ENCODE assay signal across 13 cellular contexts in genomic region chr2:236663267-236663666, GRCh38.
DNase-seq lines count a peak whose midpoint lies in the region; ATAC-seq and TF ChIP-seq lines count a peak whose summit lies in the region.
"Had no signal": no experiment of that assay in that cellular context is flagged by ENCODE, and none has a peak within 500 bp of the region (broad histone marks: within the 10 kb centered on the region; RNA-seq: fewer than 3 reads in every experiment).

No MANE protein-coding gene starts in this region.

- no peak for ATAC-seq in CD8-positive, alpha-beta T cell

- peaks cover 24% of the 10 kb centered on the region for H3K27me3 Mint-ChIP-seq in CD8-positive, alpha-beta T cell (ENCODE audit: low read depth)

- no peaks in the 10 kb centered on the region for H4K20me1 ChIP-seq in fibroblast of lung (ENCODE audit: control insufficient read depth, extremely low read depth, insufficient read depth, low read length)

- H3K27me3 ChIP-seq in fibroblast of lung (ENCODE audit: control insufficient read depth, insufficient read depth, low read length) (no peaks in the 10 kb centered on the region), muscle layer of duodenum (ENCODE audit: low read depth, low read length) (no peaks in the 10 kb centered on the region), tibial nerve (no peaks in the 10 kb centered on the region)
- H3K27me3 ChIP-seq in CD8-positive, alpha-beta T cell (ENCODE audit: insufficient read depth, low read length), result no peaks in the 10 kb centered on the region

- TF ChIP-seq EP300 in tibial nerve (IDR thresholded peaks at IDR 0.05), result no peak

- no peaks in the 10 kb centered on the region for H3K36me3 ChIP-seq in fibroblast of lung (ENCODE audit: control insufficient read depth, insufficient read depth, low read length)
- no peaks in the 10 kb centered on the region for H3K36me3 ChIP-seq in muscle layer of duodenum (ENCODE audit: control insufficient read depth in 1 of 2, insufficient read depth in 2 of 2, low read length in 2 of 2)
- no peaks in the 10 kb centered on the region for H3K36me3 ChIP-seq in tibial nerve
- no peaks in the 10 kb centered on the region for H3K36me3 ChIP-seq in CD8-positive, alpha-beta T cell (ENCODE audit: insufficient read depth, low read length)

- H3K36me3 Mint-ChIP-seq in CD8-positive, alpha-beta T cell, result no peaks in the 10 kb centered on the region
- H3K36me3 Mint-ChIP-seq: activated naive CD8-positive, alpha-beta T cell treated with anti-CD3 and anti-CD28 coated beads, Interleukin-2, amount 10 ng/mL, durations not matched to agents 7 days and 5 days had no signal

- no peak overlapping the region for H3K27ac Mint-ChIP-seq in CD8-positive, alpha-beta T cell
- H3K27ac Mint-ChIP-seq: activated CD4-positive, alpha-beta memory T cell treated with anti-CD3 and anti-CD28 coated beads, Interleukin-2, amount 10 ng/mL, durations not matched to agents 7 days and 5 days; activated naive CD8-positive, alpha-beta T cell treated with anti-CD3 and anti-CD28 coated beads, Interleukin-2, amount 10 ng/mL, durations not matched to agents 7 days and 5 days; progenitor cell of endocrine pancreas had no signal

- H3K79me2 ChIP-seq in fibroblast of lung (ENCODE audit: control insufficient read depth, insufficient read depth, low read length), result no peaks in the 10 kb centered on the region

- TF ChIP-seq POLR2A in tibial nerve (IDR thresholded peaks at IDR 0.05), result no peak

- H3K9me3 ChIP-seq in fibroblast of lung (ENCODE audit: control insufficient read depth, insufficient read depth, low read depth, low read length) (no peaks in the 10 kb centered on the region), muscle layer of duodenum (ENCODE audit: control insufficient read depth in 1 of 2, low read length in 2 of 2) (peaks cover 0 to 6% of the 10 kb centered on the region in 2 donors), tibial nerve (peaks cover 0 to 7% (median 2%) of the 10 kb centered on the region in 4 donors)
- H3K9me3 ChIP-seq in CD8-positive, alpha-beta T cell (ENCODE audit: low read length), result no peaks in the 10 kb centered on the region

- H3K4me2 ChIP-seq in fibroblast of lung (ENCODE audit: extremely low read depth, insufficient read depth, low read length), result peak overlapping the region; percentile 76

- H3K4me3 ChIP-seq in fibroblast of lung (replicated peaks in 1 of 4; ENCODE audit: control extremely low read depth in 1 of 4, insufficient read depth in 1 of 4, low read depth in 3 of 4, low read length in 4 of 4), result peak overlapping the region in 1 of 4 experiments; percentile 9
- H3K4me3 ChIP-seq in muscle layer of duodenum (ENCODE audit: low read depth in 1 of 2, low read length in 2 of 2), result peak overlapping the region in 1 of 2 donors; percentile 17
- peak overlapping the region in 2 of 4 donors; percentile 1 to 16 for H3K4me3 ChIP-seq in tibial nerve
- H3K4me3 ChIP-seq in CD8-positive, alpha-beta T cell (ENCODE audit: low read depth, low read length), result no peak overlapping the region
- H3K4me3 ChIP-seq: dorsolateral prefrontal cortex had no signal

- POLR2A ChIA-PET in CD8-positive, alpha-beta T cell (lab: Charles Lee), result no interaction called here

- H2AFZ ChIP-seq in fibroblast of lung (ENCODE audit: low read length), result no peak overlapping the region

- H3K4me1 Mint-ChIP-seq in CD8-positive, alpha-beta T cell (ENCODE audit: low read depth), result no peaks in the 10 kb centered on the region
- H3K4me1 Mint-ChIP-seq: activated CD4-positive, alpha-beta memory T cell treated with anti-CD3 and anti-CD28 coated beads, Interleukin-2, amount 10 ng/mL, durations not matched to agents 7 days and 5 days; activated naive CD8-positive, alpha-beta T cell treated with anti-CD3 and anti-CD28 coated beads, Interleukin-2, amount 10 ng/mL, durations not matched to agents 7 days and 5 days had no signal

- H3K9ac ChIP-seq in fibroblast of lung (ENCODE audit: insufficient read depth, low read length), result no peak overlapping the region

- 18 to 19% methylated on average over 6 of the region's 6 CpGs for WGBS in tibial nerve, 2 donors

- H3K27ac ChIP-seq in fibroblast of lung (ENCODE audit: insufficient read depth, low read length), result peak overlapping the region; percentile 64
- peak overlapping the region; percentile 17 for H3K27ac ChIP-seq in muscle layer of duodenum (ENCODE audit: low read length)
- H3K27ac ChIP-seq in tibial nerve, result peak overlapping the region; percentile 60 to 90 (median 79)
- no peak overlapping the region for H3K27ac ChIP-seq in CD8-positive, alpha-beta T cell (ENCODE audit: low read depth, low read length)

- DNase-seq in RPMI7951 (ENCODE audit: low read depth), result peak; percentile 65
- peak; percentile 40 to 81 for DNase-seq in fibroblast of lung (ENCODE audit: low read depth in 2 of 2)
- DNase-seq in tibial nerve (ENCODE audit: low spot score in 2 of 2), result peak; percentile 49 to 76
- no peak for DNase-seq in C1 segment of cervical spinal cord (lab: John Stamatoyannopoulos, UW)
- no peak for DNase-seq in activated CD4-positive, alpha-beta T cell treated with anti-CD3 and anti-CD28 coated beads for 4 hours
- DNase-seq in CD8-positive, alpha-beta T cell, result no peak
- no peak for DNase-seq in NCI-H774 (lab: John Stamatoyannopoulos, UW)
- DNase-seq: activated CD4-positive, alpha-beta memory T cell treated with anti-CD3 and anti-CD28 coated beads, Interleukin-2, amount 10 ng/mL, durations not matched to agents 7 days and 5 days; activated naive CD8-positive, alpha-beta T cell treated with anti-CD3 and anti-CD28 coated beads, Interleukin-2, amount 10 ng/mL, durations not matched to agents 7 days and 5 days; dorsolateral prefrontal cortex; NCI-H2171 treated with DMSO at 0.1 percent for 48 hours had no signal

- CTCF ChIA-PET in CD8-positive, alpha-beta T cell (lab: Charles Lee), result no interaction called here

- H3K4me3 Mint-ChIP-seq in CD8-positive, alpha-beta T cell, result no peak overlapping the region
- H3K4me3 Mint-ChIP-seq: activated CD4-positive, alpha-beta memory T cell treated with anti-CD3 and anti-CD28 coated beads, Interleukin-2, amount 10 ng/mL, durations not matched to agents 7 days and 5 days; activated naive CD8-positive, alpha-beta T cell treated with anti-CD3 and anti-CD28 coated beads, Interleukin-2, amount 10 ng/mL, durations not matched to agents 7 days and 5 days had no signal

- intact Hi-C loops in CD8-positive, alpha-beta T cell (cut with DNase I, micrococcal nuclease), result no loop called here

- TF ChIP-seq CTCF in fibroblast of lung (conservative IDR thresholded peaks at IDR 0.05 in 1 of 2, IDR thresholded peaks at IDR 0.05 in 1 of 2; ENCODE audit: low read depth in 1 of 2, low read length in 2 of 2), result no peak
- TF ChIP-seq CTCF in tibial nerve (IDR thresholded peaks at IDR 0.05), result no peak
- no peak for TF ChIP-seq CTCF in CD8-positive, alpha-beta T cell (IDR thresholded peaks at IDR 0.05)

- no peaks in the 10 kb centered on the region for H3K9me3 Mint-ChIP-seq in CD8-positive, alpha-beta T cell
- H3K9me3 Mint-ChIP-seq: activated CD4-positive, alpha-beta memory T cell treated with anti-CD3 and anti-CD28 coated beads, Interleukin-2, amount 10 ng/mL, durations not matched to agents 7 days and 5 days; activated naive CD8-positive, alpha-beta T cell treated with anti-CD3 and anti-CD28 coated beads, Interleukin-2, amount 10 ng/mL, durations not matched to agents 7 days and 5 days had no signal

- peaks cover 10% of the 10 kb centered on the region for H3K4me1 ChIP-seq in fibroblast of lung (ENCODE audit: control insufficient read depth, extremely low read depth, insufficient read depth, low read length)
- H3K4me1 ChIP-seq in muscle layer of duodenum (ENCODE audit: control insufficient read depth in 1 of 2, insufficient read depth in 2 of 2, low read length in 2 of 2), result peaks cover 0 to 21% of the 10 kb centered on the region in 2 donors
- H3K4me1 ChIP-seq in tibial nerve, result peaks cover 3 to 58% (median 25%) of the 10 kb centered on the region in 4 donors
- no peaks in the 10 kb centered on the region for H3K4me1 ChIP-seq in CD8-positive, alpha-beta T cell (ENCODE audit: insufficient read depth, low read length)

Comparison
In these comparisons a context has a peak if more than half of its experiments do, and no peak if none do; other contexts are left out.
1. DNase-seq: peak in RPMI7951 (single experiment), fibroblast of lung (2 of 2) and tibial nerve (2 of 2); none in C1 segment of cervical spinal cord (0 of 14), activated CD4-positive, alpha-beta T cell treated with anti-CD3 and anti-CD28 coated beads for 4 hours (0 of 2), CD8-positive, alpha-beta T cell (0 of 7) and NCI-H774 (single experiment).